8 cellular contexts compared by ENCODE assay signal in genomic region chr17:2711608-2712299, GRCh38. TPM values are rescaled to one million over a fixed set of nuclear protein-coding genes. Genes with fewer than 3 reads are reported as not detected.
DNase-seq lines count a peak whose midpoint lies in the region; ATAC-seq and TF ChIP-seq lines count a peak whose summit lies in the region.

Gene CLUH (minus strand): TSS chr17:2711764. CDS start chr17:2711661, 103 bp downstream.

- H3K9me3 ChIP-seq in Panc1 (ENCODE audit: control insufficient read depth, insufficient read depth, low read depth, low read length): no peaks in the 10 kb centered on the region
- H3K9me3 ChIP-seq in muscle layer of duodenum (ENCODE audit: control insufficient read depth in 1 of 2, low read length in 2 of 2): no peaks in the 10 kb centered on the region

- TF ChIP-seq RAD21 in Ishikawa (IDR thresholded peaks at IDR 0.05; ENCODE audit: low read depth): no peak

- no peaks in the 10 kb centered on the region for H3K27me3 ChIP-seq in Panc1 (ENCODE audit: control insufficient read depth, insufficient read depth, low read length)
- H3K27me3 ChIP-seq in muscle layer of duodenum (ENCODE audit: low read depth, low read length): no peaks in the 10 kb centered on the region

- peak within 1 kb of the TSS; percentile 73 to 82 for H3K4me3 ChIP-seq in Panc1 (ENCODE audit: low read depth in 2 of 2, low read length in 2 of 2)
- peak within 1 kb of the TSS; percentile 86 to 99 for H3K4me3 ChIP-seq in muscle layer of duodenum (ENCODE audit: low read depth in 1 of 2, low read length in 2 of 2)

- POLR2A ChIA-PET in Panc1 (lab: Charles Lee): no interaction called here

- H3K36me3 ChIP-seq in Panc1 (ENCODE audit: control insufficient read depth, insufficient read depth, low read length) (no peaks in the 10 kb centered on the region; the same call in 1 of the 2 replicates), muscle layer of duodenum (ENCODE audit: control insufficient read depth in 1 of 2, insufficient read depth in 2 of 2, low read length in 2 of 2) (no peaks in the 10 kb centered on the region)

- H3K4me1 Mint-ChIP-seq in activated T-cell treated with anti-CD3 and anti-CD28 coated beads, Interleukin-2, amount 50 U/mL, for 4 hours (ENCODE audit: low read depth): peaks cover 33% of the 10 kb centered on the region

- intact Hi-C loops in Panc1 (cut with micrococcal nuclease; ENCODE audit: unreplicated experiment): no loop called here

- H3K27ac ChIP-seq in Panc1 (ENCODE audit: low read length) (peak within 1 kb of the TSS; percentile 92), muscle layer of duodenum (ENCODE audit: low read length) (peak within 1 kb of the TSS; percentile 84)

- H3K4me3 Mint-ChIP-seq in activated T-cell treated with anti-CD3 and anti-CD28 coated beads, Interleukin-2, amount 50 U/mL, for 4 hours: peak within 1 kb of the TSS; percentile 91

- no TSS peak for BruUV-seq in Panc1 (replicated peaks; lab: Mats Ljungman, UMichigan)

- TF ChIP-seq EP300 in Ishikawa (IDR thresholded peaks at IDR 0.05; ENCODE audit: borderline replicate concordance): peak; percentile 42; the same call in 1 of the 2 replicates

- peak; percentile 96 for DNase-seq in DMS53 (lab: John Stamatoyannopoulos, UW)
- peak; percentile 87 for DNase-seq in Panc1 (ENCODE audit: low read depth, low spot score)
- peak; percentile 97 for DNase-seq in activated T-cell treated with anti-CD3 and anti-CD28 coated beads, Interleukin-2, amount 50 U/mL, for 4 hours
- peak; percentile 95 for DNase-seq in stimulated activated CD8-positive, alpha-beta memory T cell treated with anti-CD3 and anti-CD28 coated beads, Interleukin-7, amount 100 ng/mL, for 24 hours (ENCODE audit: low read depth)

- ATAC-seq in GM21576 (IDR thresholded peaks at IDR 0.05; ENCODE audit: unreplicated experiment) (peak; percentile 59), Panc1 (peak; percentile 91), esophagus mucosa (peak; percentile 83)
- ATAC-seq in activated T-cell treated with anti-CD3 and anti-CD28 coated beads, Interleukin-2, amount 50 U/mL, for 4 hours: peak; percentile 89 to 91

- H3K4me1 ChIP-seq in Panc1 (ENCODE audit: control insufficient read depth, insufficient read depth, low read length): peaks cover 24% of the 10 kb centered on the region
- peaks cover 16 to 44% of the 10 kb centered on the region in 2 donors for H3K4me1 ChIP-seq in muscle layer of duodenum (ENCODE audit: control insufficient read depth in 1 of 2, insufficient read depth in 2 of 2, low read length in 2 of 2)

- CTCF ChIA-PET in Panc1 (lab: Charles Lee): no interaction called here

- in situ Hi-C loops in Panc1 (cut with HindIII; ENCODE audit: low pct_unique_long_range_greater_than_20kb, low sequenced_read_pairs): no loop called here

- no peaks in the 10 kb centered on the region for H3K27me3 Mint-ChIP-seq in activated T-cell treated with anti-CD3 and anti-CD28 coated beads, Interleukin-2, amount 50 U/mL, for 4 hours (ENCODE audit: low read depth)

- no peaks in the 10 kb centered on the region for H3K9me3 Mint-ChIP-seq in activated T-cell treated with anti-CD3 and anti-CD28 coated beads, Interleukin-2, amount 50 U/mL, for 4 hours

- H3K36me3 Mint-ChIP-seq in activated T-cell treated with anti-CD3 and anti-CD28 coated beads, Interleukin-2, amount 50 U/mL, for 4 hours (ENCODE audit: insufficient read depth): no peaks in the 10 kb centered on the region

- no peak for TF ChIP-seq CTCF in Panc1 (IDR thresholded peaks at IDR 0.05)

TF ChIP-seq in Ishikawa, 13 proteins besides CTCF, POLR2A, EP300 and RAD21:
- TF ChIP-seq CEBPB (IDR thresholded peaks at IDR 0.05): no peak
- peak; percentile 94 for TF ChIP-seq MAX (IDR thresholded peaks at IDR 0.05)
- peak; percentile 99 for TF ChIP-seq EGR1 (IDR thresholded peaks at IDR 0.05)
- no peak for TF ChIP-seq CREB1 (IDR thresholded peaks at IDR 0.05; ENCODE audit: low read depth)
- TF ChIP-seq TCF12 (IDR thresholded peaks at IDR 0.05; ENCODE audit: low read depth): peak; percentile 65
- no peak for TF ChIP-seq REST (IDR thresholded peaks at IDR 0.05; ENCODE audit: low read depth)
- TF ChIP-seq NFIC (IDR thresholded peaks at IDR 0.05): no peak
- TF ChIP-seq USF1 (IDR thresholded peaks at IDR 0.05): peak; percentile 98
- TF ChIP-seq FOXM1 (IDR thresholded peaks at IDR 0.05; ENCODE audit: borderline replicate concordance, low read depth): no peak
- peak; percentile 72 for TF ChIP-seq YY1 (IDR thresholded peaks at IDR 0.05; ENCODE audit: low read depth)
- peak; percentile 39 for TF ChIP-seq TEAD4 (IDR thresholded peaks at IDR 0.05)
- peak; percentile 61; the same call in 1 of the 2 replicates for TF ChIP-seq TAF1 (IDR thresholded peaks at IDR 0.05; ENCODE audit: low read depth)
- TF ChIP-seq ZBTB7A (IDR thresholded peaks at IDR 0.05; ENCODE audit: low read depth): no peak

RNA-seq across cellular contexts. Expression of gene CLUH, which starts in this region (rescaled TPM):
- total RNA-seq in Panc1 (2021; ENCODE audit: unreplicated experiment): 119 TPM
- 115 TPM for polyA plus RNA-seq in Panc1 (2012; ENCODE audit: insufficient read length)
- total RNA-seq in activated T-cell treated with anti-CD3 and anti-CD28 coated beads, Interleukin-2, amount 50 U/mL, for 4 hours: 100 to 1,000 TPM; 245 to 297 (median 279) TPM
- 99.0 TPM for total RNA-seq in esophagus mucosa

Comparison
In these comparisons a context has a peak if more than half of its experiments do, and no peak if none do; other contexts are left out.
1. Peak in every context shown above with its lines: DNase-seq, ATAC-seq, H3K4me3 ChIP-seq and H3K27ac ChIP-seq.